ENCODE assay signal across 24 cellular contexts in the genomic region with DNA sequence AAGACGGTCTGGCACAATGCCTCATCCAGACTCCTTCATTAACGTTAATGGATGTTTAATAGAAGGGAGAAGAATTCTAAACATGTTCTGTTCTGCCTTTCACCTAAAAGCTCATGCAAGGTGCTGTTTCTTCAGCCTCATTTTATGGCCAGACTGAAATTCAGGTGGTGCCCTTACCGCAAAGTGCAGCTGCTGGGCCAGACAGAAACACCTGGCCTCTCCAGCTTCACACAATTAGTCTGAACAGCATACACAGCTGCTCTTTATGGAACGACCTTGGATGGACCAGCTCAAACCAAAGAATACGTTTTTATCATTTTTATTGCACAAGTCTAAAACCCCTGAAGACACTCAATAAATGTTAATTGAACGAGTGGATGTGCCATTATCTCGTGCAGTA. TPM values are rescaled to one million over a fixed set of nuclear protein-coding genes. Genes with fewer than 3 reads are reported as not detected.
DNase-seq lines count a peak whose midpoint lies in the region; ATAC-seq and TF ChIP-seq lines count a peak whose summit lies in the region.
"Had no signal": no experiment of that assay in that cellular context is flagged by ENCODE, and none has a peak within 500 bp of the region (broad histone marks: within the 10 kb centered on the region; RNA-seq: fewer than 3 reads in every experiment).

No MANE protein-coding gene starts in this region.

- H3K27me3 ChIP-seq in Peyer's patch (no peaks in the 10 kb centered on the region), colonic mucosa (no peaks in the 10 kb centered on the region)
- H3K27me3 ChIP-seq: ascending aorta had no signal

- H3K9me2 ChIP-seq in OCI-LY7 (ENCODE audit: insufficient read depth, low read length) = no peaks in the 10 kb centered on the region

- H3K27ac ChIP-seq in OCI-LY7 (ENCODE audit: low read depth, low read length, poor library complexity, severe bottlenecking) = no peak overlapping the region
- no peak overlapping the region for H3K27ac ChIP-seq in Peyer's patch
- H3K27ac ChIP-seq in colonic mucosa = no peak overlapping the region
- H3K27ac ChIP-seq: ascending aorta, dorsolateral prefrontal cortex, PC-9, skin epidermis had no signal

- no peak for TF ChIP-seq POLR2A in Peyer's patch (IDR thresholded peaks at IDR 0.05)

- ATAC-seq in activated T-cell treated with anti-CD3 and anti-CD28 coated beads, Interleukin-2, amount 50 U/mL, for 4 hours = no peak
- ATAC-seq in HG02870 (IDR thresholded peaks at IDR 0.05; ENCODE audit: unreplicated experiment) = no peak
- ATAC-seq: activated CD8-positive, alpha-beta memory T cell treated with anti-CD3 and anti-CD28 coated beads, Interleukin-2, amount 10 ng/mL, durations not matched to agents 7 days and 5 days; activated naive CD4-positive, alpha-beta T cell treated with anti-CD3 and anti-CD28 coated beads, Interleukin-2, amount 50 U/mL, for 72 hours; stimulated activated effector memory CD8-positive, alpha-beta T cell treated with anti-CD3 and anti-CD28 coated beads, Interleukin-12 subunit alpha, Interleukin-12 subunit beta, amount 100 ng/mL, for 72 hours; T-helper 17 cell had no signal

- H3K9ac ChIP-seq in colonic mucosa (ENCODE audit: low read depth in 2 of 2, low read length in 2 of 2) = no peak overlapping the region

- BruUV-seq in OCI-LY7 (replicated peaks; lab: Mats Ljungman, UMichigan) = no TSS peak

- H3K4me1 ChIP-seq in OCI-LY7 (ENCODE audit: insufficient read depth, low read length, poor library complexity, severe bottlenecking) (no peaks in the 10 kb centered on the region), Peyer's patch (peaks cover 0 to 9% (median 0%) of the 10 kb centered on the region in 4 donors), colonic mucosa (no peaks in the 10 kb centered on the region)
- H3K4me1 ChIP-seq: Caco-2 had no signal

- no peak overlapping the region for H3K4me3 ChIP-seq in OCI-LY7 (ENCODE audit: low read depth, low read length, poor library complexity, severe bottlenecking)
- no peak overlapping the region for H3K4me3 ChIP-seq in Peyer's patch
- no peak overlapping the region for H3K4me3 ChIP-seq in colonic mucosa
- H3K4me3 ChIP-seq: ascending aorta, dorsolateral prefrontal cortex, PC-9, skin epidermis had no signal

- POLR2A ChIA-PET in OCI-LY7 (lab: Charles Lee) = interaction anchor here (0.9 kb wide), 1 partner anchor 9 kb away, joined by 3 read pairs; no protein-coding TSS in a partner anchor

- H3K4me1 Mint-ChIP-seq in activated T-cell treated with anti-CD3 and anti-CD28 coated beads, Interleukin-2, amount 50 U/mL, for 4 hours (ENCODE audit: low read depth) = peaks cover 5% of the 10 kb centered on the region
- H3K4me1 Mint-ChIP-seq: stimulated activated effector memory CD8-positive, alpha-beta T cell treated with anti-CD3 and anti-CD28 coated beads, Interleukin-12 subunit alpha, Interleukin-12 subunit beta, amount 100 ng/mL, for 72 hours; T-helper 17 cell had no signal

- H3K9me3 ChIP-seq in OCI-LY7 (ENCODE audit: low read length) = no peaks in the 10 kb centered on the region
- H3K9me3 ChIP-seq in Peyer's patch = no peaks in the 10 kb centered on the region
- H3K9me3 ChIP-seq in colonic mucosa = no peaks in the 10 kb centered on the region
- H3K9me3 ChIP-seq: ascending aorta, Caco-2 had no signal

- H3K27me3 Mint-ChIP-seq in activated T-cell treated with anti-CD3 and anti-CD28 coated beads, Interleukin-2, amount 50 U/mL, for 4 hours (ENCODE audit: low read depth) = peaks cover 20% of the 10 kb centered on the region

- peak; percentile 78 for DNase-seq in DMS53 treated with DMSO at 0.1 percent for 48 hours (lab: John Stamatoyannopoulos, UW; ENCODE audit: unreplicated experiment)
- DNase-seq in NCI-H187 (lab: John Stamatoyannopoulos, UW) = peak; percentile 78 to 82
- peak; percentile 82 for DNase-seq in NCI-H345 (lab: John Stamatoyannopoulos, UW)
- peak; percentile 4 for DNase-seq in OCI-LY7 (ENCODE audit: low spot score)
- DNase-seq in activated T-cell treated with anti-CD3 and anti-CD28 coated beads, Interleukin-2, amount 50 U/mL, for 4 hours = no peak
- no peak for DNase-seq in Peyer's patch
- no peak for DNase-seq in colonic mucosa
- DNase-seq: activated CD4-positive, alpha-beta T cell treated with anti-CD3 and anti-CD28 coated beads for 48 hours; activated CD8-positive, alpha-beta memory T cell treated with anti-CD3 and anti-CD28 coated beads, Interleukin-2, amount 10 ng/mL, durations not matched to agents 7 days and 5 days; Caco-2; caudate nucleus; dorsolateral prefrontal cortex; head of caudate nucleus; PC-9; stimulated activated CD4-positive, alpha-beta T cell treated with anti-CD3 and anti-CD28 coated beads, Interleukin-1b, Interleukin-23, amount 100 ng/mL, for 48 hours; T-helper 17 cell had no signal

- TF ChIP-seq CTCF in OCI-LY7 (conservative IDR thresholded peaks at IDR 0.05; ENCODE audit: low read length) = no peak
- no peak for TF ChIP-seq CTCF in Peyer's patch (IDR thresholded peaks at IDR 0.05)
- TF ChIP-seq CTCF in colonic mucosa (IDR thresholded peaks at IDR 0.05) = no peak

- H3K36me3 ChIP-seq in OCI-LY7 (ENCODE audit: insufficient read depth, low read length) (no peaks in the 10 kb centered on the region), Peyer's patch (no peaks in the 10 kb centered on the region), colonic mucosa (no peaks in the 10 kb centered on the region)

- H4K20me1 ChIP-seq in OCI-LY7 (ENCODE audit: insufficient read depth, low read length) = no peaks in the 10 kb centered on the region

- intact Hi-C loops in OCI-LY7 (cut with micrococcal nuclease; ENCODE audit: unreplicated experiment) = loop anchor here (2.0 kb wide), 1 partner anchor 16 kb away; no protein-coding TSS in a partner anchor
- intact Hi-C loops in colonic mucosa (cut with DNase I) = no loop called here

- H3K4me3 Mint-ChIP-seq in activated T-cell treated with anti-CD3 and anti-CD28 coated beads, Interleukin-2, amount 50 U/mL, for 4 hours = no peak overlapping the region
- H3K4me3 Mint-ChIP-seq: activated CD8-positive, alpha-beta memory T cell treated with anti-CD3 and anti-CD28 coated beads, Interleukin-2, amount 10 ng/mL, durations not matched to agents 7 days and 5 days; IgD-negative memory B cell; memory B cell; stimulated activated effector memory CD8-positive, alpha-beta T cell treated with anti-CD3 and anti-CD28 coated beads, Interleukin-12 subunit alpha, Interleukin-12 subunit beta, amount 100 ng/mL, for 72 hours; T-helper 17 cell had no signal

- no peaks in the 10 kb centered on the region for H3K9me3 Mint-ChIP-seq in activated T-cell treated with anti-CD3 and anti-CD28 coated beads, Interleukin-2, amount 50 U/mL, for 4 hours
- H3K9me3 Mint-ChIP-seq: activated naive CD4-positive, alpha-beta T cell treated with anti-CD3 and anti-CD28 coated beads, Interleukin-2, amount 50 U/mL, for 72 hours; memory B cell; stimulated activated effector memory CD8-positive, alpha-beta T cell treated with anti-CD3 and anti-CD28 coated beads, Interleukin-12 subunit alpha, Interleukin-12 subunit beta, amount 100 ng/mL, for 72 hours had no signal

- H3K79me2 ChIP-seq in OCI-LY7 (ENCODE audit: insufficient read depth, low read depth, low read length) = no peaks in the 10 kb centered on the region

- H2AFZ ChIP-seq in OCI-LY7 (ENCODE audit: low read length) = no peak overlapping the region
- H2AFZ ChIP-seq: PC-9 had no signal

- CTCF ChIA-PET in OCI-LY7 (lab: Charles Lee; ENCODE audit: unreplicated experiment) = no interaction called here

- H3K36me3 Mint-ChIP-seq in activated T-cell treated with anti-CD3 and anti-CD28 coated beads, Interleukin-2, amount 50 U/mL, for 4 hours (ENCODE audit: insufficient read depth) = no peaks in the 10 kb centered on the region
- H3K36me3 Mint-ChIP-seq: activated CD8-positive, alpha-beta memory T cell treated with anti-CD3 and anti-CD28 coated beads, Interleukin-2, amount 10 ng/mL, durations not matched to agents 7 days and 5 days; IgD-negative memory B cell; memory B cell; stimulated activated effector memory CD8-positive, alpha-beta T cell treated with anti-CD3 and anti-CD28 coated beads, Interleukin-12 subunit alpha, Interleukin-12 subunit beta, amount 100 ng/mL, for 72 hours had no signal

- no peak overlapping the region for H3K4me2 ChIP-seq in OCI-LY7 (ENCODE audit: low read length)
- H3K4me2 ChIP-seq: PC-9 had no signal

RNA-seq across cellular contexts. Expression of gene SNCAIP, which starts 4.6 kb away (rescaled TPM):
- not detected in 2 replicates for total RNA-seq in OCI-LY7 (2014; rRNA removed; shearing (Covaris generic))
- not detected in 2 replicates for total RNA-seq in OCI-LY7 (2022)
- not detected for total RNA-seq in activated T-cell treated with anti-CD3 and anti-CD28 coated beads, Interleukin-2, amount 50 U/mL, for 4 hours
- 10 to 100 TPM in 1 of 4 donors, 1 to 10 TPM in 1, under 1 TPM in 2; 0.57 to 12.4 (median 1.7) TPM for total RNA-seq in Peyer's patch
- 1 to 10 TPM in 1 of 2 donors, under 1 TPM in 1; 0.84 to 1.3 TPM for total RNA-seq in colonic mucosa
- total RNA-seq: activated CD8-positive, alpha-beta memory T cell treated with anti-CD3 and anti-CD28 coated beads, Interleukin-2, amount 10 ng/mL, durations not matched to agents 7 days and 5 days; activated naive CD4-positive, alpha-beta T cell treated with anti-CD3 and anti-CD28 coated beads, Interleukin-2, amount 50 U/mL, for 72 hours; PC-9; SK-MEL-5; T-helper 17 cell had no signal

Comparison
In these comparisons a context has a peak if more than half of its experiments do, and no peak if none do; other contexts are left out.
1. DNase-seq: peak in DMS53 treated with DMSO at 0.1 percent for 48 hours (single experiment), NCI-H187 (2 of 2), NCI-H345 (single experiment) and OCI-LY7 (single experiment); none in activated T-cell treated with anti-CD3 and anti-CD28 coated beads, Interleukin-2, amount 50 U/mL, for 4 hours (single experiment), Peyer's patch (0 of 3) and colonic mucosa (single experiment).